Comparison of ENCODE assay signal across 24 cellular contexts in the genomic region with DNA sequence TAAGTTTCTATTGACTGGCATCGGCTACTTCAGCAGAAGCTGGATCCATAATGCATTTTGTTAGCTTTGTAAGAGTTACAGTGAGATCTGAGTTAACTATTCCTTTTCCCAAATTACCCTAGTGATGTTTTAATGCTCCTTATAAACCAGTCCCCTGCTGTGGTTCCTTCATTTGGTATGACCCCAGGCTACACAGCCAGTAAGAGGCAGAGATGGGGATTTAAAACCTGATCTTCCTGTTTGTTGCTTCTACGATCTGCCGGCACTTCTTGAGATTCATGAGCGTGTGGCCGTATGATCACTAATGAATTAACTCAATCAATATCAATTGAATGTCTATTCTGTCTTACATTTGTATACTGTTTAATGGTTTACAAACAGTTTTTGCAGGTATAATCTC.
A peak's percentile ranks its signal among the peaks of the same experiment; 100 is the strongest.
DNase-seq lines count a peak whose midpoint lies in the region; ATAC-seq and TF ChIP-seq lines count a peak whose summit lies in the region.
"Had no signal": no experiment of that assay in that cellular context is flagged by ENCODE, and none has a peak within 500 bp of the region (broad histone marks: within the 10 kb centered on the region; RNA-seq: fewer than 3 reads in every experiment).

No MANE protein-coding gene starts in this region.

- H3K4ac ChIP-seq in mesendoderm (ENCODE audit: low read depth, low read length), result no peak overlapping the region

- DNase-seq in NCI-H510A treated with DMSO at 0.1 percent for 48 hours (lab: John Stamatoyannopoulos, UW) (peak; percentile 4), NCI-H510A (lab: John Stamatoyannopoulos, UW) (no peak), HEK293T (ENCODE audit: extremely low spot score) (no peak), epithelial cell of esophagus (ENCODE audit: low read depth) (peak; percentile 16), mesendoderm (peak; percentile 6), NK-92 (lab: John Stamatoyannopoulos, UW; ENCODE audit: unreplicated experiment) (no peak)
- DNase-seq in stimulated activated CD4-positive, alpha-beta T cell treated with anti-CD3 and anti-CD28 coated beads, Interleukin-12 subunit alpha, Interleukin-12 subunit beta, amount 100 ng/mL, for 4 hours, result no peak
- DNase-seq: 8988T; ACHN; AML-193; BE2C; Calu3; CD4-positive, alpha-beta T cell; CD8-positive, alpha-beta memory T cell; COR-L47; DMS53; DMS79 treated with DMSO at 0.1 percent for 48 hours; H9; HFFc6 had no signal

- H3K4me1 ChIP-seq in mesendoderm (ENCODE audit: control insufficient read depth, low read depth, low read length), result no peaks in the 10 kb centered on the region
- H3K4me1 ChIP-seq: A549, BE2C had no signal

- H3K4me3 ChIP-seq in epithelial cell of esophagus (ENCODE audit: low read length) (no peak overlapping the region), mesendoderm (ENCODE audit: low read length) (no peak overlapping the region)
- H3K4me3 ChIP-seq: A549; BLaER1 treated with 17β-estradiol and CSF1 and Interleukin-3, amounts not matched to agents 10 nM and 100 nM; GM23338 had no signal

- no peak overlapping the region for H2BK5ac ChIP-seq in mesendoderm (ENCODE audit: low read length)

- no peaks in the 10 kb centered on the region for H3K27me3 ChIP-seq in mesendoderm (ENCODE audit: insufficient read depth, low read length, poor library complexity)
- H3K27me3 ChIP-seq: BE2C; BLaER1 treated with 17β-estradiol and CSF1 and Interleukin-3, amounts not matched to agents 10 nM and 100 nM had no signal

- CTCF ChIA-PET in HEK293T (lab: Yijun Ruan, JAX), result interaction anchor here (0.6 kb wide), 1 partner anchor 474 kb away, joined by 6 read pairs; the partner anchor contains the start of gene TMEM236

- H3K79me1 ChIP-seq in mesendoderm (ENCODE audit: low read length), result no peaks in the 10 kb centered on the region

- POLR2A ChIA-PET in HEK293T (lab: Yijun Ruan, JAX), result no interaction called here

- no peak overlapping the region for H2BK15ac ChIP-seq in mesendoderm (replicated peaks; ENCODE audit: low read depth)

- H4K5ac ChIP-seq in mesendoderm (ENCODE audit: low read length), result no peak overlapping the region

- H3K4me2 ChIP-seq in mesendoderm (ENCODE audit: low read length), result no peak overlapping the region
- H3K4me2 ChIP-seq: A549; BLaER1 treated with 17β-estradiol and CSF1 and Interleukin-3, amounts not matched to agents 10 nM and 100 nM; GM23338 had no signal

- H2AK5ac ChIP-seq in mesendoderm (ENCODE audit: low read length), result no peak overlapping the region

- no peak overlapping the region for H3K23ac ChIP-seq in mesendoderm (ENCODE audit: low read length)

- H3K79me2 ChIP-seq in mesendoderm (ENCODE audit: control insufficient read depth, insufficient read depth, low read length), result no peaks in the 10 kb centered on the region

- no peak for ATAC-seq in GM21825 (IDR thresholded peaks at IDR 0.05; ENCODE audit: unreplicated experiment)
- ATAC-seq: A549, GM23338, HCT116 had no signal

- no peak for TF ChIP-seq CTCF in epithelial cell of esophagus (IDR thresholded peaks at IDR 0.05; ENCODE audit: insufficient read depth, low read depth, low read length, missing control alignments)

- no peak overlapping the region for H3K27ac ChIP-seq in mesendoderm (ENCODE audit: low read depth, low read length)
- H3K27ac ChIP-seq: A549; BLaER1 treated with 17β-estradiol and CSF1 and Interleukin-3, amounts not matched to agents 10 nM and 100 nM had no signal

- no peak overlapping the region for H4K8ac ChIP-seq in mesendoderm (ENCODE audit: low read depth, low read length)

- WGBS in mesendoderm (ENCODE audit: extremely low coverage, insufficient coverage, low lambda C conversion rate), result no CpG with 5 or more reads among the region's 5 CpGs

- no peak overlapping the region for H3K18ac ChIP-seq in mesendoderm (ENCODE audit: low read length)

- H2BK120ac ChIP-seq in mesendoderm (ENCODE audit: low read depth, low read length), result no peak overlapping the region

- no peak overlapping the region for H3K56ac ChIP-seq in mesendoderm (ENCODE audit: low read length)

- no peak overlapping the region for H3K9ac ChIP-seq in mesendoderm (ENCODE audit: low read length)
- H3K9ac ChIP-seq: BLaER1 treated with 17β-estradiol and CSF1 and Interleukin-3, amounts not matched to agents 10 nM and 100 nM had no signal

- H3K36me3 ChIP-seq in mesendoderm (ENCODE audit: control insufficient read depth, insufficient read depth, low read length), result no peaks in the 10 kb centered on the region
- H3K36me3 ChIP-seq: BE2C; BLaER1 treated with 17β-estradiol and CSF1 and Interleukin-3, amounts not matched to agents 10 nM and 100 nM had no signal

TF ChIP-seq in HEK293T, 16 proteins besides CTCF, POLR2A, EP300 and RAD21:
- TF ChIP-seq FOXA1 (IDR thresholded peaks at IDR 0.05), result no peak
- TF ChIP-seq PKNOX1 (IDR thresholded peaks at IDR 0.05), result peak; percentile 19; the same call in 1 of the 2 replicates

Comparison
In these comparisons a context has a peak if more than half of its experiments do, and no peak if none do; other contexts are left out.
1. DNase-seq: peak in NCI-H510A treated with DMSO at 0.1 percent for 48 hours (single experiment), epithelial cell of esophagus (single experiment) and mesendoderm (single experiment); none in NCI-H510A (single experiment), HEK293T (single experiment), stimulated activated CD4-positive, alpha-beta T cell treated with anti-CD3 and anti-CD28 coated beads, Interleukin-12 subunit alpha, Interleukin-12 subunit beta, amount 100 ng/mL, for 4 hours (single experiment) and NK-92 (single experiment).